ENCODE assay signal across 16 cellular contexts in the genomic region with DNA sequence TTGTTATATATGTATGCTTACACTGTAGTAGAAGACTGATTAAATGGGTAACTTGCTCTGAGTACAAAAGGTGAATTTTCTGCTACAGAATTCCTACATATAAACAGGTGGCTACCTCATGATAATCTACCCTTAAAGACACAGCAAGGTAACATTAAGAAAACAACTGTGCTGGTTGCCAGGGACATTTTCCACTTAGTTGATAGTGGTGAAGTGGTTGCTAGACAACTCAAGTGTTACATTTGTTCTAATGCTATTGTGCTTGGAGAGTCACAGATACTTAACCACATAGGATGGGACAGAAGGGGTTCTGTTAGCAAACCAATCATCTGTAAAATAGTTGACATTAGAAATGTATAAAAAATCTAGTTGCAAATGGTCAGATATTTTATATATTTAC.
DNase-seq lines count a peak whose midpoint lies in the region; TF ChIP-seq lines count a peak whose summit lies in the region.
"Had no signal": no experiment of that assay in that cellular context is flagged by ENCODE, and none has a peak within 500 bp of the region (broad histone marks: within the 10 kb centered on the region; RNA-seq: fewer than 3 reads in every experiment).

No MANE protein-coding gene starts in this region.

- intact Hi-C loops in uterus (cut with DNase I; ENCODE audit: low total_unique reads): no loop called here

- H3K9me2 ChIP-seq in neural cell (ENCODE audit: insufficient read depth, low read length): no peaks in the 10 kb centered on the region

- no peak for TF ChIP-seq POLR2A in uterus (IDR thresholded peaks at IDR 0.05)

- no peak overlapping the region for H2AFZ ChIP-seq in neural cell (ENCODE audit: low read depth, low read length)

- H3K4me2 ChIP-seq in neural cell (ENCODE audit: low read length): no peak overlapping the region
- H3K4me2 ChIP-seq: BLaER1 had no signal

- no peaks in the 10 kb centered on the region for H3F3A ChIP-seq in neural cell (ENCODE audit: insufficient read depth, low read length, poor library complexity, severe bottlenecking)

- H3K27ac ChIP-seq in neural cell (ENCODE audit: low read length): no peak overlapping the region
- no peak overlapping the region for H3K27ac ChIP-seq in uterus
- H3K27ac ChIP-seq: BLaER1, SK-N-MC had no signal

- no peaks in the 10 kb centered on the region for H3K79me2 ChIP-seq in neural cell (replicated peaks; ENCODE audit: insufficient read depth, low read length)

- H3K36me3 ChIP-seq in neural cell (ENCODE audit: insufficient read depth, low read length) (no peaks in the 10 kb centered on the region), uterus (no peaks in the 10 kb centered on the region)
- H3K36me3 ChIP-seq: BLaER1, HAP-1 had no signal

- H3K4me1 ChIP-seq in uterus: no peaks in the 10 kb centered on the region
- H3K4me1 ChIP-seq: BLaER1 had no signal

- H3K9me3 ChIP-seq in neural cell (ENCODE audit: low read length) (no peaks in the 10 kb centered on the region), uterus (no peaks in the 10 kb centered on the region)
- H3K9me3 ChIP-seq: BLaER1, HAP-1 had no signal

- H4K20me1 ChIP-seq in neural cell (ENCODE audit: insufficient read depth): no peaks in the 10 kb centered on the region
- H4K20me1 ChIP-seq: BLaER1 had no signal

- H3K9ac ChIP-seq in neural cell (ENCODE audit: low read length): no peak overlapping the region
- H3K9ac ChIP-seq: BLaER1 had no signal

- TF ChIP-seq CTCF in neural cell (IDR thresholded peaks at IDR 0.05; ENCODE audit: poor library complexity, severe bottlenecking) (no peak), GM10266 (IDR thresholded peaks at IDR 0.05; ENCODE audit: control insufficient read depth, insufficient read depth, low read depth, missing control alignments) (no peak), uterus (IDR thresholded peaks at IDR 0.05) (no peak)

- no peaks in the 10 kb centered on the region for H3K27me3 ChIP-seq in neural cell (ENCODE audit: insufficient read depth, low read depth, low read length)
- H3K27me3 ChIP-seq in uterus: no peaks in the 10 kb centered on the region
- H3K27me3 ChIP-seq: BLaER1 had no signal

- TF ChIP-seq RAD21 in neural cell (conservative IDR thresholded peaks at IDR 0.05): no peak

- peak; percentile 31 for TF ChIP-seq EP300 in neural cell (conservative IDR thresholded peaks at IDR 0.05; ENCODE audit: poor library complexity, severe bottlenecking)

- DNase-seq in NCI-H2171 treated with DMSO at 0.1 percent for 48 hours (lab: John Stamatoyannopoulos, UW): peak; percentile 32
- DNase-seq in NCI-H2171 (lab: John Stamatoyannopoulos, UW): no peak
- peak; percentile 93 for DNase-seq in NCI-H187 treated with DMSO at 0.1 percent for 48 hours (lab: John Stamatoyannopoulos, UW)
- DNase-seq in NCI-H524 treated with DMSO at 0.1 percent for 48 hours (lab: John Stamatoyannopoulos, UW): peak; percentile 39
- no peak for DNase-seq in activated CD8-positive, alpha-beta memory T cell treated with anti-CD3 and anti-CD28 coated beads, Interleukin-2, amount 50 U/mL, for 48 hours
- DNase-seq in GM10266 (ENCODE audit: extremely low spot score): no peak
- DNase-seq in uterus: no peak
- DNase-seq: 8988T, DMS 273 treated with DMSO at 0.1 percent for 48 hours, KG1, NCI-H1048, NCI-H69 had no signal

- no peak overlapping the region for H3K4me3 ChIP-seq in neural cell (ENCODE audit: low read length)
- no peak overlapping the region for H3K4me3 ChIP-seq in uterus
- H3K4me3 ChIP-seq: BLaER1, HAP-1, SK-N-MC had no signal

TF ChIP-seq in neural cell, 6 proteins besides CTCF, POLR2A, EP300 and RAD21:
- TF ChIP-seq REST (IDR thresholded peaks at IDR 0.05; ENCODE audit: borderline replicate concordance) (no peak), POLR2AphosphoS5 (IDR thresholded peaks at IDR 0.05) (peak; percentile 40)

Comparison
In these comparisons a context has a peak if more than half of its experiments do, and no peak if none do; other contexts are left out.
1. DNase-seq: peak in NCI-H2171 treated with DMSO at 0.1 percent for 48 hours (single experiment), NCI-H187 treated with DMSO at 0.1 percent for 48 hours (single experiment) and NCI-H524 treated with DMSO at 0.1 percent for 48 hours (single experiment); none in NCI-H2171 (single experiment), activated CD8-positive, alpha-beta memory T cell treated with anti-CD3 and anti-CD28 coated beads, Interleukin-2, amount 50 U/mL, for 48 hours (single experiment), GM10266 (single experiment) and uterus (0 of 2).